Comparison of ENCODE assay signal across 17 cellular contexts in genomic region chr11:129989437-129989836, GRCh38. TPM values are rescaled to one million over a fixed set of nuclear protein-coding genes. Genes with fewer than 3 reads are reported as not detected.
A peak's percentile ranks its signal among the peaks of the same experiment; 100 is the strongest.
DNase-seq lines count a peak whose midpoint lies in the region; ATAC-seq, FAIRE-seq and TF ChIP-seq lines count a peak whose summit lies in the region.
"Had no signal": no experiment of that assay in that cellular context is flagged by ENCODE, and none has a peak within 500 bp of the region (broad histone marks: within the 10 kb centered on the region; RNA-seq: fewer than 3 reads in every experiment).

No MANE protein-coding gene starts in this region.

- H2BK20ac ChIP-seq in IMR-90 (ENCODE audit: low read depth, low read length) = no peak overlapping the region

- H3K4me1 ChIP-seq in IMR-90 (ENCODE audit: control insufficient read depth, insufficient read depth, low read length) (peaks cover 2% of the 10 kb centered on the region; the same call in 1 of the 2 replicates), small intestine (ENCODE audit: control insufficient read depth in 2 of 2, insufficient read depth in 1 of 2, low read depth in 1 of 2, low read length in 1 of 2) (no peaks in the 10 kb centered on the region), trophoblast cell (ENCODE audit: control insufficient read depth in 1 of 2, insufficient read depth in 2 of 2, low read length in 2 of 2) (no peaks in the 10 kb centered on the region)

- intact Hi-C loops in IMR-90 (cut with micrococcal nuclease) (no loop called here), left colon (cut with DNase I, micrococcal nuclease) (no loop called here)

- H3K4me3 ChIP-seq in IMR-90 (ENCODE audit: insufficient read depth, low read depth, low read length) (no peak overlapping the region), SK-N-MC (no peak overlapping the region), small intestine (ENCODE audit: low read depth in 1 of 2, low read length in 2 of 2) (no peak overlapping the region), trophoblast cell (ENCODE audit: low read depth, low read length) (no peak overlapping the region)
- H3K4me3 ChIP-seq: GM23248 had no signal

- no peak overlapping the region for H3K27ac Mint-ChIP-seq in immature natural killer cell
- H3K27ac Mint-ChIP-seq: B cell; CD4-positive, alpha-beta T cell; H9 had no signal

- H3K9me3 ChIP-seq in IMR-90 (ENCODE audit: control insufficient read depth, insufficient read depth, low read length) = no peaks in the 10 kb centered on the region
- H3K9me3 ChIP-seq in SK-N-MC (ENCODE audit: low read depth, low read length) = no peaks in the 10 kb centered on the region
- H3K9me3 ChIP-seq in small intestine (ENCODE audit: control insufficient read depth, low read depth) = no peaks in the 10 kb centered on the region
- H3K9me3 ChIP-seq in trophoblast cell (ENCODE audit: insufficient read depth, low read depth, low read length) = peaks cover 2% of the 10 kb centered on the region

- H4K91ac ChIP-seq in IMR-90 (ENCODE audit: insufficient read depth, low read depth, low read length) = no peak overlapping the region
- no peak overlapping the region for H4K91ac ChIP-seq in trophoblast cell (ENCODE audit: low read depth, low read length)

- no peaks in the 10 kb centered on the region for H3K27me3 Mint-ChIP-seq in immature natural killer cell (ENCODE audit: low read depth in 3 of 3)
- H3K27me3 Mint-ChIP-seq: CD4-positive, alpha-beta T cell had no signal

- H2BK120ac ChIP-seq in IMR-90 (ENCODE audit: low read depth, low read length) = no peak overlapping the region
- no peak overlapping the region for H2BK120ac ChIP-seq in trophoblast cell (ENCODE audit: insufficient read depth, low read length, poor library complexity)

- H2BK15ac ChIP-seq in IMR-90 (ENCODE audit: low read depth, low read length) = no peak overlapping the region

- no peaks in the 10 kb centered on the region for H3K27me3 ChIP-seq in IMR-90 (ENCODE audit: control insufficient read depth, insufficient read depth, low read length)
- no peaks in the 10 kb centered on the region for H3K27me3 ChIP-seq in small intestine (ENCODE audit: control insufficient read depth in 2 of 2, insufficient read depth in 2 of 2, low read length in 2 of 2)
- no peaks in the 10 kb centered on the region for H3K27me3 ChIP-seq in trophoblast cell (ENCODE audit: insufficient read depth, low read length)

- FAIRE-seq in small intestine (lab: Jason Lieb, UNC) (no peak), GM12892 (lab: Jason Lieb, UNC) (no peak)
- FAIRE-seq: A204.1, GM18507 had no signal

- no peaks in the 10 kb centered on the region for H3K9me3 Mint-ChIP-seq in immature natural killer cell
- H3K9me3 Mint-ChIP-seq: CD4-positive, alpha-beta T cell had no signal

- H2BK5ac ChIP-seq in IMR-90 (ENCODE audit: low read depth, low read length, poor library complexity, severe bottlenecking) (no peak overlapping the region), trophoblast cell (ENCODE audit: low read depth, low read length, poor library complexity) (no peak overlapping the region)

- H4K8ac ChIP-seq in IMR-90 (ENCODE audit: low read depth in 2 of 2, low read length in 2 of 2) (no peak overlapping the region), trophoblast cell (ENCODE audit: low read depth, low read length) (no peak overlapping the region)

- TF ChIP-seq POLR2A in IMR-90 (IDR thresholded peaks at IDR 0.05; ENCODE audit: low read depth, low read length) (no peak), GM12892 (IDR thresholded peaks at IDR 0.05; ENCODE audit: low read depth, low read length) (no peak)

- WGBS in IMR-90 (ENCODE audit: extremely low coverage in 2 of 2, insufficient read length in 1 of 2), 2 experiments = no CpG with 5 or more reads among the region's 1 CpG
- 82 to 89% (median 83%) methylated on average over 1 of the region's 1 CpG for WGBS in small intestine, 3 donors
- no CpG with 5 or more reads among the region's 1 CpG for WGBS in trophoblast cell (ENCODE audit: extremely low coverage, insufficient coverage, insufficient read length)

- H4K5ac ChIP-seq in IMR-90 (ENCODE audit: low read depth, low read length) = no peak overlapping the region

- H2AK9ac ChIP-seq in IMR-90 (replicated peaks; ENCODE audit: low read depth, low read length, poor library complexity) = no peak overlapping the region

- H3K23ac ChIP-seq in IMR-90 (ENCODE audit: low read depth, low read length) (no peak overlapping the region), trophoblast cell (ENCODE audit: low read length) (no peak overlapping the region)

- no peak overlapping the region for H3K4ac ChIP-seq in IMR-90 (ENCODE audit: low read depth, low read length)
- no peak overlapping the region for H3K4ac ChIP-seq in trophoblast cell (ENCODE audit: low read depth, low read length)

- peaks cover 0 to 4% (median 0%) of the 10 kb centered on the region in 3 donors for H3K36me3 Mint-ChIP-seq in immature natural killer cell

- ATAC-seq in IMR-90 (ENCODE audit: low read depth) = no peak
- peak; percentile 69 for ATAC-seq in left colon

- H3K4me3 Mint-ChIP-seq in immature natural killer cell = no peak overlapping the region
- H3K4me3 Mint-ChIP-seq: B cell; CD4-positive, alpha-beta T cell; H9 had no signal

- no peak for TF ChIP-seq CTCF in IMR-90 (conservative IDR thresholded peaks at IDR 0.05; ENCODE audit: low read depth, low read length)

- H2AK5ac ChIP-seq in IMR-90 (ENCODE audit: low read depth, low read length) (no peak overlapping the region), trophoblast cell (ENCODE audit: low read length) (no peak overlapping the region)

- H3K56ac ChIP-seq in IMR-90 (ENCODE audit: extremely low read depth, insufficient read depth, low read length) = no peak overlapping the region

- H3K18ac ChIP-seq in IMR-90 (ENCODE audit: low read depth, low read length) (no peak overlapping the region), trophoblast cell (ENCODE audit: low read length) (no peak overlapping the region)

- H3K4me1 Mint-ChIP-seq in immature natural killer cell = peaks cover 10 to 12% of the 10 kb centered on the region in 2 donors

- no peak overlapping the region for H2BK12ac ChIP-seq in trophoblast cell (ENCODE audit: low read length)

- no peaks in the 10 kb centered on the region for H3K79me2 ChIP-seq in trophoblast cell (ENCODE audit: control insufficient read depth, insufficient read depth, low read length, poor library complexity)

- H3K9ac ChIP-seq in IMR-90 (ENCODE audit: low read depth, low read length) (no peak overlapping the region), SK-N-MC (ENCODE audit: insufficient read length) (no peak overlapping the region), trophoblast cell (ENCODE audit: low read length) (no peak overlapping the region)
- H3K9ac ChIP-seq: GM23248 had no signal

- H3K27ac ChIP-seq in IMR-90 (ENCODE audit: insufficient read depth, low read length) (no peak overlapping the region), SK-N-MC (peak overlapping the region; percentile 21; the same call in 1 of the 2 replicates), small intestine (ENCODE audit: low read depth in 1 of 2, low read length in 1 of 2) (no peak overlapping the region), trophoblast cell (ENCODE audit: low read depth, low read length) (no peak overlapping the region)
- H3K27ac ChIP-seq: GM23248 had no signal

- no peaks in the 10 kb centered on the region for H3K9me1 ChIP-seq in IMR-90 (ENCODE audit: insufficient read depth, low read length)

- TF ChIP-seq RAD21 in IMR-90 (IDR thresholded peaks at IDR 0.05; ENCODE audit: low read length) = no peak

- no peak overlapping the region for H4K12ac ChIP-seq in trophoblast cell (ENCODE audit: low read depth, low read length)

- H3K79me1 ChIP-seq in IMR-90 (ENCODE audit: low read depth in 1 of 2, low read length in 2 of 2) (peaks cover 13 to 17% of the 10 kb centered on the region in 2 experiments; a peak in 3 of 4 replicates), trophoblast cell (ENCODE audit: low read length) (no peaks in the 10 kb centered on the region)

- POLR2A ChIA-PET in IMR-90 (lab: Charles Lee; ENCODE audit: unreplicated experiment) = interaction anchor here (0.6 to 1.1 kb wide), 2 partner anchors 13 to 43 kb away, joined by 3 to 5 read pairs; partner anchors contain the start of gene PRDM10

- H3K4me2 ChIP-seq in IMR-90 (ENCODE audit: low read depth, low read length) = no peak overlapping the region
- H3K4me2 ChIP-seq in trophoblast cell (ENCODE audit: low read length) = no peak overlapping the region

- in situ Hi-C loops in IMR-90 (cut with MboI; ENCODE audit: low sequenced_read_pairs) = no loop called here

- no peak overlapping the region for H2AFZ ChIP-seq in IMR-90 (replicated peaks; ENCODE audit: low read length, poor library complexity)
- no peak overlapping the region for H2AFZ ChIP-seq in trophoblast cell (ENCODE audit: insufficient read depth, low read length, poor library complexity)
- H2AFZ ChIP-seq: GM23248 had no signal

- CTCF ChIA-PET in IMR-90 (lab: Yijun Ruan, JAX) = no interaction called here

- dilution Hi-C loops in IMR-90 (cut with HindIII; ENCODE audit: low sequenced_read_pairs, unreplicated experiment) = no loop called here

- no TSS peak for BruUV-seq in IMR-90 (replicated peaks; lab: Mats Ljungman, UMichigan)

- peaks cover 10% of the 10 kb centered on the region for H4K20me1 ChIP-seq in IMR-90 (ENCODE audit: insufficient read depth, low read length)

- no peak overlapping the region for H3K14ac ChIP-seq in IMR-90 (replicated peaks; ENCODE audit: low read depth, low read length)
- H3K14ac ChIP-seq in trophoblast cell (ENCODE audit: low read length) = no peak overlapping the region

- no peaks in the 10 kb centered on the region; the same call in 1 of the 2 replicates for H3K36me3 ChIP-seq in IMR-90 (ENCODE audit: control insufficient read depth, insufficient read depth, low read length)
- no peaks in the 10 kb centered on the region for H3K36me3 ChIP-seq in SK-N-MC (ENCODE audit: insufficient read depth, low read length)
- H3K36me3 ChIP-seq in small intestine (ENCODE audit: control insufficient read depth in 2 of 2, insufficient read depth in 2 of 2, low read length in 2 of 2) = no peaks in the 10 kb centered on the region
- H3K36me3 ChIP-seq in trophoblast cell (ENCODE audit: control insufficient read depth in 1 of 2, insufficient read depth in 2 of 2, low read length in 2 of 2) = no peaks in the 10 kb centered on the region

- peak; percentile 5 for DNase-seq in IMR-90
- no peak for DNase-seq in SK-N-MC (ENCODE audit: low read depth, low spot score)
- no peak for DNase-seq in left colon
- peak; percentile 44 for DNase-seq in renal cortical epithelial cell (ENCODE audit: low read depth)
- DNase-seq in small intestine = no peak
- DNase-seq in immature natural killer cell = no peak
- DNase-seq in trophoblast cell = no peak
- no peak for DNase-seq in GM12892 (ENCODE audit: insufficient read length)
- DNase-seq: C1 segment of cervical spinal cord; Calu3; CD4-positive, alpha-beta T cell; DMS 273 treated with DMSO at 0.1 percent for 48 hours; GM23248; H9 had no signal

RNA-seq across cellular contexts. Expression of gene PRDM10, which starts 13.2 kb away (rescaled TPM):
- total RNA-seq in IMR-90 (2012; rRNA removed) (6.5 and 6.7 TPM in 2 replicates), left colon (10 to 100 TPM; 11.8 to 12.1 TPM), renal cortical epithelial cell (3.6 and 10.0 TPM in 2 replicates)
- polyA plus RNA-seq in IMR-90 (2012; rRNA removed) (3.1 and 4.5 TPM in 2 replicates), small intestine (1 to 10 TPM; 2.7 to 3.4 (median 3.2) TPM), immature natural killer cell (1 to 10 TPM in 2 of 3 donors, not detected in 1; 1.3 to 5.0 TPM)
- polyA plus RNA-seq in IMR-90 (2012; cell fraction: cytosol; rRNA removed) = 1.8 TPM in 2 replicates
- 16.1 and 20.0 TPM in 2 replicates for polyA plus RNA-seq in IMR-90 (2012; cell fraction: nucleus; rRNA removed; ENCODE audit: low replicate concordance)
- 8.9 and 9.1 TPM in 2 replicates for polyA plus RNA-seq in trophoblast cell (2013)
- polyA plus RNA-seq in GM12892 (2012; ENCODE audit: missing spikeins) = 4.0 TPM

Comparison
In these comparisons a context has a peak if more than half of its experiments do, and no peak if none do; other contexts are left out.
1. DNase-seq: peak in IMR-90 (single experiment) and renal cortical epithelial cell (single experiment); none in SK-N-MC (single experiment), left colon (0 of 2), small intestine (single experiment), immature natural killer cell (0 of 3), trophoblast cell (0 of 2) and GM12892 (single experiment).